17 cellular contexts compared by ENCODE assay signal in the genomic region with DNA sequence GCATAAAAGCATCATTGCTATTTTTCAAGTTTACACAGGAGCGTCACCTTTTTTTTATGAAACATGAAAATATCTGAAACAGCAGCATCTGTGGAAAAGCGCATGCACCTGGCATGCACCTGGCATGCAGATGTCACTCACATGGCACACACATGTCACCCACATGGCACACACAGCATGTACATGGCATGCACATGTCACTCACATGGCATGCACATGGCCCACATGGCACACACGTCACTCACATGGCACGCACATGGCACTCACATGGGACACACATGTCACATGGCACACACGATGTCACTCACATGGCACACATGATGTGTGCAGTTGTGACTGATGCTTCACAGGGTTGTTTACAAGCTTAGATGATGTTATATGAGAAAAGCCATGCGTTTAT.
A peak's percentile ranks its signal among the peaks of the same experiment; 100 is the strongest.
DNase-seq lines count a peak whose midpoint lies in the region; ATAC-seq, FAIRE-seq and TF ChIP-seq lines count a peak whose summit lies in the region.
"Had no signal": no experiment of that assay in that cellular context is flagged by ENCODE, and none has a peak within 500 bp of the region (broad histone marks: within the 10 kb centered on the region; RNA-seq: fewer than 3 reads in every experiment).

No MANE protein-coding gene starts in this region.

- no peak overlapping the region for H3K4me3 ChIP-seq in fibroblast of mammary gland (ENCODE audit: control insufficient read depth, low read depth, low read length)
- no peak overlapping the region for H3K4me3 ChIP-seq in uterus

- no peaks in the 10 kb centered on the region for H3K36me3 ChIP-seq in uterus

- TF ChIP-seq POLR2A in uterus (IDR thresholded peaks at IDR 0.05), result no peak

- TF ChIP-seq CTCF in fibroblast of mammary gland (conservative IDR thresholded peaks at IDR 0.05; ENCODE audit: control insufficient read depth, insufficient read depth, low read depth, low read length), result no peak
- TF ChIP-seq CTCF in uterus (IDR thresholded peaks at IDR 0.05), result no peak

- H3K27ac ChIP-seq in uterus, result no peak overlapping the region

- FAIRE-seq in HTR-8/SVneo (lab: Jason Lieb, UNC) (peak; percentile 23), urothelium cell line (lab: Jason Lieb, UNC) (peak; percentile 62)
- FAIRE-seq: A204.1, GM12892, GM19239 had no signal

- ATAC-seq in SK-N-SH treated with all-trans-retinoic acid at 6 μM for 48 hours, result no peak

- DNase-seq in HTR-8/SVneo (ENCODE audit: insufficient read length, low spot score), result no peak
- peak; percentile 16 for DNase-seq in fibroblast of mammary gland (ENCODE audit: low read depth)
- no peak for DNase-seq in urothelium cell line (ENCODE audit: low spot score)
- no peak for DNase-seq in activated T-cell treated with anti-CD3 and anti-CD28 coated beads, Interleukin-2, amount 50 U/mL, for 1 hour
- no peak for DNase-seq in KBM-7
- no peak for DNase-seq in uterus
- DNase-seq: C1 segment of cervical spinal cord; Calu3; CD4-positive, alpha-beta T cell; DMS 273 treated with DMSO at 0.1 percent for 48 hours; GOT3; HCEC 1CT; HFFc6 had no signal

- no peaks in the 10 kb centered on the region for H3K27me3 ChIP-seq in uterus

- no peaks in the 10 kb centered on the region for H3K9me3 ChIP-seq in uterus

- intact Hi-C loops in uterus (cut with DNase I; ENCODE audit: low total_unique reads), result no loop called here

- in situ Hi-C loops in KBM-7 (cut with MboI; ENCODE audit: low pct_unique_long_range_greater_than_20kb, low sequenced_read_pairs), result no loop called here

- no peaks in the 10 kb centered on the region for H3K4me1 ChIP-seq in uterus

TF ChIP-seq in SK-N-SH treated with all-trans-retinoic acid at 6 μM for 48 hours, 23 proteins besides CTCF, POLR2A, EP300 and RAD21:
- TF ChIP-seq CSDC2 (CRISPR knock-in tag; IDR thresholded peaks at IDR 0.05) (no peak), TCF4 (CRISPR knock-in tag; IDR thresholded peaks at IDR 0.05; ENCODE audit: borderline replicate concordance) (peak; percentile 66; the same call in 1 of the 2 replicates), ARNTL (CRISPR knock-in tag; IDR thresholded peaks at IDR 0.05; ENCODE audit: borderline replicate concordance, low read depth) (no peak)
